In the genomic region with DNA sequence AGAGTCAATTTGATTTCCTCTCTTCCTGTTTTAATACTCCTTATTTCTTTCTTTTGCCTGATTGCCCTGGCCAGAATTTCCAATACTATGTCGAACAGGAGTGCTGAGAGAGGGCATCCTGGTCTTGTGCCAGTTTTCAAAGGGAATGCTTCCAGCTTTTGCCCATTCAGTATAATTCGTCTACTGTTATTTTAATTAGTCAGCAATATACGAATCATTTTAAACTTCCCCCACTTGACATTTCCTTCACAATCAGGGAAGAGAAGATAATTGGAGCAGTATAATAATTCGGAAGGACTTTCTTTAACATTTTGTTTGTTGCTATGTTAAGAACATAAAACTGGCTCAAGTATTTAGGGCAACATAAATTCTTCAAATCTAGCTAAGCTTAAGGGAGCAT, we compare ENCODE assay signal across 18 cellular contexts.
DNase-seq lines count a peak whose midpoint lies in the region; ATAC-seq, FAIRE-seq and TF ChIP-seq lines count a peak whose summit lies in the region.
"Had no signal": no experiment of that assay in that cellular context is flagged by ENCODE, and none has a peak within 500 bp of the region (broad histone marks: within the 10 kb centered on the region; RNA-seq: fewer than 3 reads in every experiment).

No MANE protein-coding gene starts in this region.

- no peak overlapping the region for H2BK15ac ChIP-seq in IMR-90 (ENCODE audit: low read depth, low read length)

- H3K27me3 Mint-ChIP-seq in MCF 10A (ENCODE audit: insufficient read depth, unreplicated experiment): no peaks in the 10 kb centered on the region
- H3K27me3 Mint-ChIP-seq: CD4-positive, CD25-positive, alpha-beta regulatory T cell had no signal

- H3K27ac ChIP-seq in breast epithelium (no peak overlapping the region), IMR-90 (ENCODE audit: insufficient read depth, low read length) (no peak overlapping the region), K562 (ENCODE audit: extremely low read depth, low read depth, low read length) (no peak overlapping the region)
- H3K27ac ChIP-seq: 22Rv1; BLaER1 treated with 17β-estradiol and CSF1 and Interleukin-3, amounts not matched to agents 10 nM and 100 nM; GM23248 had no signal

- no peak overlapping the region for H3K23ac ChIP-seq in IMR-90 (ENCODE audit: low read depth, low read length)

- H4K20me1 ChIP-seq in IMR-90 (ENCODE audit: insufficient read depth, low read length) (no peaks in the 10 kb centered on the region), K562 (replicated peaks; ENCODE audit: control insufficient read depth, insufficient read depth, low read length) (no peaks in the 10 kb centered on the region)
- H4K20me1 ChIP-seq: BLaER1 treated with 17β-estradiol and CSF1 and Interleukin-3, amounts not matched to agents 10 nM and 100 nM had no signal

- no peak for TF ChIP-seq EP300 in K562 (IDR thresholded peaks at IDR 0.05; ENCODE audit: low read length)

- H2BK120ac ChIP-seq in IMR-90 (ENCODE audit: low read depth, low read length): no peak overlapping the region

- H3K18ac ChIP-seq in IMR-90 (ENCODE audit: low read depth, low read length): no peak overlapping the region

- H3K14ac ChIP-seq in IMR-90 (replicated peaks; ENCODE audit: low read depth, low read length): no peak overlapping the region

- dilution Hi-C loops in IMR-90 (cut with HindIII; ENCODE audit: low sequenced_read_pairs, unreplicated experiment): no loop called here

- POLR2A ChIA-PET in MCF 10A (lab: Yijun Ruan, JAX): interaction anchor here (0.5 to 0.8 kb wide), 2 partner anchors 10 to 42 kb away, joined by 3 to 4 read pairs; no protein-coding TSS in a partner anchor
- POLR2A ChIA-PET in IMR-90 (lab: Charles Lee; ENCODE audit: unreplicated experiment): no interaction called here
- POLR2A ChIA-PET in K562 (lab: Yijun Ruan, JAX): no interaction called here

- H2BK5ac ChIP-seq in IMR-90 (ENCODE audit: low read depth, low read length, poor library complexity, severe bottlenecking): no peak overlapping the region

- H2AK9ac ChIP-seq in IMR-90 (replicated peaks; ENCODE audit: low read depth, low read length, poor library complexity): no peak overlapping the region

- no peak overlapping the region for H4K5ac ChIP-seq in IMR-90 (ENCODE audit: low read depth, low read length)

- no peaks in the 10 kb centered on the region for H3K79me1 ChIP-seq in IMR-90 (ENCODE audit: low read depth in 1 of 2, low read length in 2 of 2)

- no peak for TF ChIP-seq POLR2A in breast epithelium (IDR thresholded peaks at IDR 0.05)
- no peak for TF ChIP-seq POLR2A in IMR-90 (IDR thresholded peaks at IDR 0.05; ENCODE audit: low read depth, low read length)
- TF ChIP-seq POLR2A in K562 (conservative IDR thresholded peaks at IDR 0.05): no peak

- TF ChIP-seq CTCF in MCF 10A (IDR thresholded peaks at IDR 0.05; ENCODE audit: unreplicated experiment) (no peak), breast epithelium (IDR thresholded peaks at IDR 0.05) (no peak), IMR-90 (conservative IDR thresholded peaks at IDR 0.05; ENCODE audit: low read depth, low read length) (no peak), K562 (IDR thresholded peaks at IDR 0.05 in 2 of 3, conservative IDR thresholded peaks at IDR 0.05 in 1 of 3; ENCODE audit: insufficient read depth in 2 of 3, low read depth in 1 of 3, low read length in 3 of 3) (no peak)

- intact Hi-C loops in MCF 10A (cut with micrococcal nuclease) (no loop called here), breast epithelium (cut with DNase I; ENCODE audit: low total_unique reads) (no loop called here), IMR-90 (cut with micrococcal nuclease) (no loop called here), K562 (cut with micrococcal nuclease) (no loop called here)

- in situ Hi-C loops in IMR-90 (cut with MboI; ENCODE audit: low sequenced_read_pairs): no loop called here
- in situ Hi-C loops in K562 (cut with MboI): no loop called here

- no peak overlapping the region for H4K91ac ChIP-seq in IMR-90 (ENCODE audit: insufficient read depth, low read depth, low read length)

- no peak overlapping the region for H3K4me3 Mint-ChIP-seq in MCF 10A (ENCODE audit: unreplicated experiment)
- H3K4me3 Mint-ChIP-seq: CD4-positive, CD25-positive, alpha-beta regulatory T cell had no signal

- H3K4ac ChIP-seq in IMR-90 (ENCODE audit: low read depth, low read length): no peak overlapping the region

- FAIRE-seq in K562 (lab: Jason Lieb, UNC): no peak

- BruUV-seq in MCF 10A (replicated peaks; lab: Mats Ljungman, UMichigan) (no TSS peak), IMR-90 (replicated peaks; lab: Mats Ljungman, UMichigan) (no TSS peak), K562 (replicated peaks; lab: Mats Ljungman, UMichigan) (no TSS peak)

- H2AFZ ChIP-seq in IMR-90 (replicated peaks; ENCODE audit: low read length, poor library complexity) (no peak overlapping the region), K562 (ENCODE audit: low read depth, low read length) (no peak overlapping the region)
- H2AFZ ChIP-seq: GM23248 had no signal

- ATAC-seq in IMR-90 (ENCODE audit: low read depth) (no peak), K562 (no peak), HG03565 (IDR thresholded peaks at IDR 0.05; ENCODE audit: unreplicated experiment) (no peak), GM19351 (IDR thresholded peaks at IDR 0.05; ENCODE audit: unreplicated experiment) (no peak)

- no CpG with 5 or more reads among the region's 4 CpGs for WGBS in IMR-90 (ENCODE audit: extremely low coverage in 2 of 2, insufficient read length in 1 of 2), 2 experiments
- whole genome bisulfite sequencing in K562 (ENCODE audit: insufficient coverage, low coverage, missing lambda C conversion rate): 4% methylated on average over 4 of the region's 4 CpGs

- H3K27me3 ChIP-seq in breast epithelium (no peaks in the 10 kb centered on the region), IMR-90 (ENCODE audit: control insufficient read depth, insufficient read depth, low read length) (no peaks in the 10 kb centered on the region), K562 (ENCODE audit: control insufficient read depth in 2 of 2, insufficient read depth in 2 of 2, low read length in 2 of 2) (no peaks in the 10 kb centered on the region)
- H3K27me3 ChIP-seq: BLaER1 treated with 17β-estradiol and CSF1 and Interleukin-3, amounts not matched to agents 10 nM and 100 nM had no signal

- no peak overlapping the region for H3K4me3 ChIP-seq in breast epithelium
- H3K4me3 ChIP-seq in IMR-90 (ENCODE audit: insufficient read depth, low read depth, low read length): no peak overlapping the region
- H3K4me3 ChIP-seq in K562: no peak overlapping the region
- H3K4me3 ChIP-seq: BLaER1 treated with 17β-estradiol and CSF1 and Interleukin-3, amounts not matched to agents 10 nM and 100 nM; GM23248 had no signal

- no peaks in the 10 kb centered on the region for H3K9me3 Mint-ChIP-seq in MCF 10A (ENCODE audit: unreplicated experiment)

- no peak overlapping the region for H2AK5ac ChIP-seq in IMR-90 (ENCODE audit: low read depth, low read length)

- no peak overlapping the region for H3K27ac Mint-ChIP-seq in MCF 10A (ENCODE audit: low read depth, unreplicated experiment)
- H3K27ac Mint-ChIP-seq: CD4-positive, CD25-positive, alpha-beta regulatory T cell had no signal

- H3K9me3 ChIP-seq in breast epithelium (no peaks in the 10 kb centered on the region), IMR-90 (ENCODE audit: control insufficient read depth, insufficient read depth, low read length) (0 out of 2 replicates have a peak, but pooled peaks cover 2% of the 10 kb centered on the region), K562 (replicated peaks; ENCODE audit: control insufficient read depth, insufficient read depth, low read depth, low read length) (no peaks in the 10 kb centered on the region; the same call in 1 of the 2 replicates)

- H3K4me2 ChIP-seq in IMR-90 (ENCODE audit: low read depth, low read length) (no peak overlapping the region), K562 (ENCODE audit: insufficient read depth, low read length) (no peak overlapping the region)
- H3K4me2 ChIP-seq: BLaER1 treated with 17β-estradiol and CSF1 and Interleukin-3, amounts not matched to agents 10 nM and 100 nM had no signal

- no peaks in the 10 kb centered on the region for H3K4me1 Mint-ChIP-seq in MCF 10A (ENCODE audit: insufficient read depth, unreplicated experiment)
- H3K4me1 Mint-ChIP-seq: CD4-positive, CD25-positive, alpha-beta regulatory T cell had no signal

- H3K56ac ChIP-seq in IMR-90 (ENCODE audit: extremely low read depth, insufficient read depth, low read length): no peak overlapping the region

- H3K9me1 ChIP-seq in IMR-90 (ENCODE audit: insufficient read depth, low read length) (no peaks in the 10 kb centered on the region), K562 (ENCODE audit: control insufficient read depth, insufficient read depth, low read length) (no peaks in the 10 kb centered on the region)

- TF ChIP-seq RAD21 in IMR-90 (IDR thresholded peaks at IDR 0.05; ENCODE audit: low read length): no peak
- no peak for TF ChIP-seq RAD21 in K562 (CRISPR knock-in tag; conservative IDR thresholded peaks at IDR 0.05 in 1 of 2, IDR thresholded peaks at IDR 0.05 in 1 of 2)

- H3K36me3 Mint-ChIP-seq in MCF 10A (ENCODE audit: insufficient read depth, unreplicated experiment): no peaks in the 10 kb centered on the region
- H3K36me3 Mint-ChIP-seq: CD4-positive, CD25-positive, alpha-beta regulatory T cell had no signal

- CTCF ChIA-PET in MCF 10A (lab: Yijun Ruan, JAX): no interaction called here
- CTCF ChIA-PET in IMR-90 (lab: Yijun Ruan, JAX): no interaction called here
- CTCF ChIA-PET in K562 (lab: Yijun Ruan, JAX; ENCODE audit: low intra/inter-chr PET ratio): no interaction called here

- no peaks in the 10 kb centered on the region for H3K79me2 ChIP-seq in K562 (ENCODE audit: control insufficient read depth, insufficient read depth, low read length)

- no peak overlapping the region for H4K8ac ChIP-seq in IMR-90 (ENCODE audit: low read depth in 2 of 2, low read length in 2 of 2)

- H3K9ac ChIP-seq in IMR-90 (ENCODE audit: low read depth, low read length) (no peak overlapping the region), K562 (ENCODE audit: insufficient read depth in 1 of 2, low read depth in 2 of 2, low read length in 2 of 2) (no peak overlapping the region)
- H3K9ac ChIP-seq: BLaER1 treated with 17β-estradiol and CSF1 and Interleukin-3, amounts not matched to agents 10 nM and 100 nM; GM23248 had no signal

- DNase-seq in MCF 10A (ENCODE audit: unreplicated experiment) (peak; percentile 7), breast epithelium (ENCODE audit: low spot score in 2 of 2) (no peak), IMR-90 (no peak), K562 (ENCODE audit: extremely low read depth in 1 of 4, low spot score in 3 of 4) (no peak)
- DNase-seq in activated effector memory CD4-positive, alpha-beta T cell treated with anti-CD3 and anti-CD28 coated beads, Interleukin-2, amount 50 U/mL, for 16 hours: no peak
- DNase-seq in activated CD4-positive, alpha-beta T cell treated with anti-CD3 and anti-CD28 coated beads, Interleukin-2, amount 50 U/mL, for 4 hours: no peak
- DNase-seq: ACHN; CD4-positive, CD25-positive, alpha-beta regulatory T cell; DMS153; DMS79 treated with DMSO at 0.1 percent for 48 hours; GDM1; GM23248; H7; Karpas-422 had no signal

- H3K4me1 ChIP-seq in breast epithelium: no peaks in the 10 kb centered on the region
- no peaks in the 10 kb centered on the region for H3K4me1 ChIP-seq in IMR-90 (ENCODE audit: control insufficient read depth, insufficient read depth, low read length)
- H3K4me1 ChIP-seq in K562 (replicated peaks in 1 of 2; ENCODE audit: control insufficient read depth in 2 of 2, insufficient read depth in 2 of 2, low read length in 2 of 2): no peaks in the 10 kb centered on the region
- H3K4me1 ChIP-seq: BLaER1 treated with 17β-estradiol and CSF1 and Interleukin-3, amounts not matched to agents 10 nM and 100 nM had no signal

- no peak overlapping the region for H2BK20ac ChIP-seq in IMR-90 (ENCODE audit: low read depth, low read length)

- no peaks in the 10 kb centered on the region for H3K36me3 ChIP-seq in breast epithelium
- H3K36me3 ChIP-seq in IMR-90 (ENCODE audit: control insufficient read depth, insufficient read depth, low read length): no peaks in the 10 kb centered on the region
- no peaks in the 10 kb centered on the region for H3K36me3 ChIP-seq in K562 (ENCODE audit: control insufficient read depth, insufficient read depth, low read length)
- H3K36me3 ChIP-seq: BLaER1 treated with 17β-estradiol and CSF1 and Interleukin-3, amounts not matched to agents 10 nM and 100 nM had no signal
